In genomic region chr9:135478858-135479468, GRCh38 we compare ENCODE assay signal across 7 cellular contexts. TPM values are rescaled to one million over a fixed set of nuclear protein-coding genes. Genes with fewer than 3 reads are reported as not detected.
DNase-seq lines count a peak whose midpoint lies in the region; ATAC-seq and TF ChIP-seq lines count a peak whose summit lies in the region.

No MANE protein-coding gene starts in this region.

- TF ChIP-seq CTCF in astrocyte of the cerebellum (IDR thresholded peaks at IDR 0.05; ENCODE audit: low read depth, low read length, missing control alignments): peak; percentile 27
- TF ChIP-seq CTCF in retinal pigment epithelial cell (conservative IDR thresholded peaks at IDR 0.05; ENCODE audit: low read depth, low read length): peak; percentile 13

- H3K4me3 ChIP-seq in astrocyte of the cerebellum (ENCODE audit: low read depth, low read length) (peak overlapping the region; percentile 28), retinal pigment epithelial cell (ENCODE audit: low read length) (peak overlapping the region; percentile 35)

- no peak for ATAC-seq in GM21825 (IDR thresholded peaks at IDR 0.05; ENCODE audit: unreplicated experiment)

- in situ Hi-C loops in astrocyte of the cerebellum (cut with HindIII; ENCODE audit: low sequenced_read_pairs): no loop called here

- DNase-seq in EL (peak; percentile 30), M059J (ENCODE audit: low read depth) (peak; percentile 58), astrocyte of the cerebellum (ENCODE audit: low read depth) (no peak), hypothalamus (lab: John Stamatoyannopoulos, UW) (peak in 27 of 51 donors; percentile 4 to 56 (median 34)), retinal pigment epithelial cell (ENCODE audit: low read depth) (no peak), HCEC 1CT (no peak)

RNA-seq across cellular contexts. Expression of gene PPP1R26, which starts 0.6 kb away (rescaled TPM):
- total RNA-seq in M059J (2014; rRNA removed; shearing (Covaris generic)): 9.6 and 17.1 TPM in 2 replicates

RNA-seq across cellular contexts. Expression of gene MRPS2, which starts 21.5 kb away (rescaled TPM):
- 34.2 and 36.9 TPM in 2 replicates for total RNA-seq in M059J (2014; rRNA removed; shearing (Covaris generic))

RNA-seq across cellular contexts. Expression of gene LCN1, which starts 42.3 kb away (rescaled TPM):
- total RNA-seq in M059J (2014; rRNA removed; shearing (Covaris generic)): not detected in 2 replicates

Comparison
In these comparisons a context has a peak if more than half of its experiments do, and no peak if none do; other contexts are left out.
1. DNase-seq: peak in EL (single experiment), M059J (single experiment) and hypothalamus (27 of 51); none in astrocyte of the cerebellum (single experiment), retinal pigment epithelial cell (single experiment) and HCEC 1CT (single experiment).